ENCODE assay signal across 8 cellular contexts in the genomic region with DNA sequence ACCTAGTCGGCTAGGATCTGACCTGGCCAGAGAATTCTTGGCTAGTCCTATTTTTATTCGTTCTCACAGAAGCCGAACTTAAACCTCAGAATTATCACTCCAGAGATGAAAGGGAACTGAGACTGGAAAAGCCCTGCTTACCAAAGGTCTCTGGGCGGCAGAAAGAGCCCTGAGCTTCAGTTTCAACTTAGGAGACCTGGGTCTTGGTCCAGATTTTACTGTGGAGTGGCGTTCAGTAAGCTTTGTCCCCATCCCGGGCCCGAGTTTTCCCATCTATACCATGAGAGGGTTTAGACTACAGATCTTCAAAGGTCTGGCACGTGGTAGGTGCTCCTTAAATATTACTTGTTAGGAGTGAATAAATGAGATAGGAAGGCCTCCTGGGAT. TPM values are rescaled to one million over a fixed set of nuclear protein-coding genes. Genes with fewer than 3 reads are reported as not detected.
DNase-seq lines count a peak whose midpoint lies in the region; ATAC-seq and TF ChIP-seq lines count a peak whose summit lies in the region.

No MANE protein-coding gene starts in this region.

- peak overlapping the region; percentile 45 for H3K4me3 ChIP-seq in HL-60 (replicated peaks; ENCODE audit: insufficient read depth, low read length)
- H3K4me3 ChIP-seq in adipocyte (ENCODE audit: low read length): peak overlapping the region; percentile 91
- H3K4me3 ChIP-seq in left lung: peak overlapping the region; percentile 52 to 69
- peak overlapping the region; percentile 46 to 71 (median 60) for H3K4me3 ChIP-seq in tibial nerve

- no peaks in the 10 kb centered on the region for H3K9me3 ChIP-seq in adipocyte (ENCODE audit: control insufficient read depth, low read length)
- no peaks in the 10 kb centered on the region for H3K9me3 ChIP-seq in left lung
- H3K9me3 ChIP-seq in tibial nerve: no peaks in the 10 kb centered on the region

- H3K27me3 ChIP-seq in HL-60 (ENCODE audit: insufficient read depth, poor library complexity, severe bottlenecking) (no peaks in the 10 kb centered on the region), adipocyte (replicated peaks; ENCODE audit: control insufficient read depth, insufficient read depth, low read length) (no peaks in the 10 kb centered on the region), left lung (no peaks in the 10 kb centered on the region), tibial nerve (no peaks in the 10 kb centered on the region)

- TF ChIP-seq POLR2A in tibial nerve (IDR thresholded peaks at IDR 0.05): no peak

- H3K27ac ChIP-seq in HL-60 (replicated peaks): peak overlapping the region; percentile 84
- peak overlapping the region; percentile 57 to 80 for H3K27ac ChIP-seq in left lung
- H3K27ac ChIP-seq in tibial nerve: peak overlapping the region; percentile 34 to 87 (median 59)

- no peaks in the 10 kb centered on the region for H3K36me3 ChIP-seq in adipocyte (ENCODE audit: control insufficient read depth, insufficient read depth, low read length, severe bottlenecking)
- peaks cover 0 to 1% of the 10 kb centered on the region in 2 donors for H3K36me3 ChIP-seq in left lung
- peaks cover 0 to 2% (median 0%) of the 10 kb centered on the region in 3 donors for H3K36me3 ChIP-seq in tibial nerve

- H3K9ac ChIP-seq in adipocyte (ENCODE audit: low read length): peak overlapping the region; percentile 86

- DNase-seq in NCI-H748 (lab: John Stamatoyannopoulos, UW; ENCODE audit: unreplicated experiment) (peak; percentile 42), NCI-H748 treated with DMSO at 0.1 percent for 48 hours (lab: John Stamatoyannopoulos, UW) (no peak), HL-60 (ENCODE audit: low read depth in 1 of 2, low spot score in 1 of 2) (peak in 1 of 2 experiments; percentile 6), adipocyte (ENCODE audit: low read depth) (no peak), left lung (no peak), tibial nerve (ENCODE audit: low spot score in 2 of 2) (no peak), kidney tubule cell (ENCODE audit: low spot score) (no peak)
- DNase-seq in activated CD4-positive, CD25-positive, alpha-beta regulatory T cell (lab: John Stamatoyannopoulos, UW): no peak

- WGBS in tibial nerve, 2 donors: 8 to 16% methylated on average over 8 of the region's 8 CpGs

- intact Hi-C loops in left lung (cut with DNase I): no loop called here

- peak; percentile 2 for ATAC-seq in left lung

- peaks cover 5% of the 10 kb centered on the region for H3K4me1 ChIP-seq in adipocyte (ENCODE audit: control insufficient read depth, insufficient read depth, low read length)
- peaks cover 0 to 30% of the 10 kb centered on the region in 2 donors for H3K4me1 ChIP-seq in left lung
- H3K4me1 ChIP-seq in tibial nerve: peaks cover 0 to 13% (median 6%) of the 10 kb centered on the region in 4 donors

- TF ChIP-seq CTCF in HL-60 (IDR thresholded peaks at IDR 0.05; ENCODE audit: insufficient read depth, low read length) (no peak), left lung (IDR thresholded peaks at IDR 0.05) (no peak), tibial nerve (IDR thresholded peaks at IDR 0.05) (no peak)

- no peak for TF ChIP-seq EP300 in tibial nerve (IDR thresholded peaks at IDR 0.05)

RNA-seq across cellular contexts. Expression of gene NEU3, which starts 0.5 kb away (rescaled TPM):
- 10 to 100 TPM in 1 of 2 donors, 1 to 10 TPM in 1; 9.7 to 12.0 TPM for total RNA-seq in left lung
- total RNA-seq in tibial nerve: 10 to 100 TPM in 3 of 4 donors, 1 to 10 TPM in 1; 5.0 to 20.2 (median 12.7) TPM

RNA-seq across cellular contexts. Expression of gene SPCS2, which starts 40.2 kb away (rescaled TPM):
- total RNA-seq in left lung (100 to 1,000 TPM; 173 to 231 TPM), tibial nerve (10 to 100 TPM; 28.3 to 95.7 (median 61.7) TPM)

RNA-seq across cellular contexts. Expression of gene XRRA1, which starts 40.4 kb away (rescaled TPM):
- total RNA-seq in left lung (10 to 100 TPM; 11.7 to 19.8 TPM), tibial nerve (10 to 100 TPM; 13.5 to 51.6 (median 25.3) TPM)
